ENCODE assay signal across 31 cellular contexts in genomic region chr3:77699292-77699691, GRCh38.
"Had no signal": no experiment of that assay in that cellular context is flagged by ENCODE, and none has a peak within 500 bp of the region (broad histone marks: within the 10 kb centered on the region; RNA-seq: fewer than 3 reads in every experiment).

No MANE protein-coding gene starts in this region.

- DNase-seq: activated CD4-positive, alpha-beta T cell treated with anti-CD3 and anti-CD28 coated beads for 4 hours; activated CD4-positive, alpha-beta T cell treated with anti-CD3 and anti-CD28 coated beads, Interleukin-2, amount 50 U/mL, for 48 hours; activated CD8-positive, alpha-beta memory T cell treated with anti-CD3 and anti-CD28 coated beads for 24 hours; activated effector memory CD4-positive, alpha-beta T cell treated with anti-CD3 and anti-CD28 coated beads, Interleukin-2, amount 50 U/mL, for 16 hours; activated naive CD4-positive, alpha-beta T cell treated with anti-CD3 and anti-CD28 coated beads for 36 hours; activated naive CD8-positive, alpha-beta T cell treated with anti-CD3 and anti-CD28 coated beads for 36 hours; activated T-cell treated with anti-CD3 and anti-CD28 coated beads, Interleukin-2, amount 50 U/mL, for 1 hour; adrenal gland; caudate nucleus; cortex of kidney; left cardiac atrium; mammary epithelial cell; naive thymus-derived CD4-positive, alpha-beta T cell; nucleus accumbens; pancreas; stimulated activated CD4-positive, alpha-beta T cell treated with anti-CD3 and anti-CD28 coated beads, Interleukin-1b, Interleukin-23, amount 100 ng/mL, for 48 hours; stimulated activated CD4-positive, alpha-beta T cell treated with anti-CD3 and anti-CD28 coated beads, Interleukin-4, amount 100 ng/mL, for 4 hours; stimulated activated CD8-positive, alpha-beta memory T cell treated with anti-CD3 and anti-CD28 coated beads, Interleukin-4, amount 100 ng/mL, for 48 hours; stomach; transverse colon had no signal

- H3K4me3 ChIP-seq: adrenal gland, ascending aorta, gastroesophageal sphincter, hepatocyte, pancreas, right atrium auricular region, smooth muscle cell, stomach, suprapubic skin, transverse colon had no signal

- H3K27ac ChIP-seq: adrenal gland, ascending aorta, gastroesophageal sphincter, hepatocyte, pancreas, right atrium auricular region, stomach, suprapubic skin, transverse colon, VCaP had no signal

- FAIRE-seq: endothelial cell of umbilical vein, keratinocyte, pancreas, urothelium cell line had no signal

- H3K36me3 ChIP-seq: adrenal gland, ascending aorta, gastroesophageal sphincter, pancreas, right atrium auricular region, stomach, suprapubic skin, transverse colon had no signal

- H3K79me2 ChIP-seq: hepatocyte had no signal

- H2AFZ ChIP-seq: hepatocyte had no signal

- H3K27me3 ChIP-seq: adrenal gland, ascending aorta, gastroesophageal sphincter, hepatocyte, pancreas, right atrium auricular region, suprapubic skin, transverse colon had no signal

- H3K4me1 ChIP-seq: adrenal gland, ascending aorta, gastroesophageal sphincter, pancreas, right atrium auricular region, stomach, suprapubic skin, transverse colon had no signal

- H3K9me3 ChIP-seq: adrenal gland, ascending aorta, gastroesophageal sphincter, pancreas, right atrium auricular region, stomach, suprapubic skin, transverse colon had no signal

- ATAC-seq: gastroesophageal sphincter; left cardiac atrium; naive thymus-derived CD4-positive, alpha-beta T cell; pancreas; stimulated activated memory B cell treated with anti-CD40 and anti-IgM and Interleukin-4, amounts not matched to agents 10 μg/mL and 1 μg/mL and 100 μg/mL, for 72 hours had no signal

- H3K4me2 ChIP-seq: hepatocyte, smooth muscle cell had no signal
